ENCODE assay signal across 8 cellular contexts in the genomic region with DNA sequence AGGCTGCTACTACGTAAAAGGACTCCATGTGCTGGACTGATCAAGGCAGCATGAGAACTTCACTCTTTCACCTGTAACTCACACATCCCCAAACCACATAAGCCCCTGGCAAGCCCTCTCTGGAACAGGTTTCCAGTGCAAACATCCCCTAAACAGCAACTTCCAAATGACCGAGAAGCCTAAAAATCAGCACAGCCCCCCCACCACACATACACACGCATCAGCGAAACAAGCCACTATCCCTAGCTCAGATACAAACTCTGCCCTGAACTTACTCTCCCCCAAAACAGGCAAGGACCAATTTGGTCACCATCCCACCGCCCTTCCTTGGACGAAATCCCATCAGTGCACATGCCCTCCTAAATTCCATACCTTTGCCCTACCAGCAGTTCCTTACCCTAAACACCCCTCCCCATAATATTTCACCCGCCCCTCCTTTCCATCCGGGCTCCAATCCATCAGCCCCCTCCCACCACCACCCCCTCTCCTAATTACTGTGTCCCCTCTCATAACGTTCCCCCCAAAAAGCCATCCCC. TPM values are rescaled to one million over a fixed set of nuclear protein-coding genes. Genes with fewer than 3 reads are reported as not detected.
A peak's percentile ranks its signal among the peaks of the same experiment; 100 is the strongest.
DNase-seq lines count a peak whose midpoint lies in the region.

No MANE protein-coding gene starts in this region.

- H3K4me3 ChIP-seq in Jurkat, Clone E6-1 (ENCODE audit: low read length) = peak overlapping the region; percentile 96

- DNase-seq in ACHN (peak; percentile 22), kidney tubule cell (ENCODE audit: low spot score) (peak; percentile 22), substantia nigra (lab: John Stamatoyannopoulos, UW) (no peak), AG08395 (ENCODE audit: low spot score) (no peak), GM03348 (ENCODE audit: low spot score) (no peak), cerebellum (ENCODE audit: low spot score) (no peak)
- peak; percentile 12 for DNase-seq in Jurkat, Clone E6-1 (ENCODE audit: low read depth, low spot score)

- H3K27ac ChIP-seq in angular gyrus (ENCODE audit: low read depth, low read length) = peak overlapping the region; percentile 92
- H3K27ac ChIP-seq in substantia nigra (ENCODE audit: low read depth, low read length, poor library complexity, severe bottlenecking) = peak overlapping the region; percentile 89

- in situ Hi-C loops in ACHN (cut with HindIII; ENCODE audit: low pct_ligation_motif_present, low pct_unique_long_range_greater_than_20kb, low sequenced_read_pairs) = no loop called here

RNA-seq across cellular contexts. Expression of a gene that starts 0.7 kb away (rescaled TPM):
- 38.6 TPM for polyA plus RNA-seq in Jurkat, Clone E6-1 (2012; ENCODE audit: insufficient read depth, insufficient read length)
- 18.1 TPM for total RNA-seq in cerebellum

RNA-seq across cellular contexts. Expression of a gene that starts 4.8 kb away (rescaled TPM):
- polyA plus RNA-seq in Jurkat, Clone E6-1 (2012; ENCODE audit: insufficient read depth, insufficient read length) = 27.1 TPM
- 18.0 TPM for total RNA-seq in cerebellum

RNA-seq across cellular contexts. Expression of a gene that starts 51.0 kb away (rescaled TPM):
- polyA plus RNA-seq in Jurkat, Clone E6-1 (2012; ENCODE audit: insufficient read depth, insufficient read length) = 38.4 TPM
- 25.2 TPM for total RNA-seq in cerebellum

RNA-seq across cellular contexts. Expression of a gene that starts 57.7 kb away (rescaled TPM):
- 9.4 TPM for polyA plus RNA-seq in Jurkat, Clone E6-1 (2012; ENCODE audit: insufficient read depth, insufficient read length)
- 42.6 TPM for total RNA-seq in cerebellum

Comparison
In these comparisons a context has a peak if more than half of its experiments do, and no peak if none do; other contexts are left out.
1. DNase-seq: peak in ACHN (single experiment), Jurkat, Clone E6-1 (single experiment) and kidney tubule cell (single experiment); none in substantia nigra (0 of 49), AG08395 (single experiment), GM03348 (single experiment) and cerebellum (single experiment).